Comparison of ENCODE assay signal across 8 cellular contexts in the genomic region with DNA sequence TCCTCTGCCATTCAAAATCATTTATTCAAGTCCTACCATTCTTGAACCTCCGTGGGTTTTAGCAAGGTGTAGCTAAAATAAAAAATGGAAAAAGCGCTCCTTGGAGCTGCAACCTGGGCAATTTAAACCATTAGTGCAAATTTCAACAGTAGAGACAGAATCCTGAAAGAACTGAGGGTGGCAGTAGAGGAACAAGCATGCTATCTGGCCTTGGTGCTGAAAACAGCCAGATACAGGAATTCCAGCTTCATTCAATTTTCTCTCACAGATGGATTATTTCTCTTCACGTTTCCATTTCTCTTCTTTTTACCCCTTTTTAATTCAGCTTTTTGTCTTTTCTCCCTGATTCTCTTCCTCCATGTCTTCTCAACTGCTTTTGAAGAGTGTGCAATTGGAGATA.
DNase-seq lines count a peak whose midpoint lies in the region; ATAC-seq and TF ChIP-seq lines count a peak whose summit lies in the region.

No MANE protein-coding gene starts in this region.

- no peak overlapping the region for H2BK15ac ChIP-seq in mesendoderm (replicated peaks; ENCODE audit: low read depth)

- H3K36me3 ChIP-seq in CD8-positive, alpha-beta T cell (ENCODE audit: insufficient read depth, low read length), result no peaks in the 10 kb centered on the region
- H3K36me3 ChIP-seq in mesendoderm (ENCODE audit: control insufficient read depth, insufficient read depth, low read length), result no peaks in the 10 kb centered on the region

- H3K79me1 ChIP-seq in mesendoderm (ENCODE audit: low read length), result no peaks in the 10 kb centered on the region

- no peaks in the 10 kb centered on the region for H3K9me3 Mint-ChIP-seq in CD8-positive, alpha-beta T cell
- no peaks in the 10 kb centered on the region for H3K9me3 Mint-ChIP-seq in MCF 10A (ENCODE audit: unreplicated experiment)

- H2BK5ac ChIP-seq in mesendoderm (ENCODE audit: low read length), result no peak overlapping the region

- intact Hi-C loops in CD8-positive, alpha-beta T cell (cut with DNase I, micrococcal nuclease), result loop anchor here (1.0 to 5.0 kb wide), 4 partner anchors 140 to 680 kb away; no protein-coding TSS in a partner anchor
- intact Hi-C loops in MCF 10A (cut with micrococcal nuclease), result loop anchor here (2.0 kb wide), 1 partner anchor 202 kb away; no protein-coding TSS in a partner anchor

- WGBS in mesendoderm (ENCODE audit: extremely low coverage, insufficient coverage, low lambda C conversion rate), result no CpG with 5 or more reads among the region's 3 CpGs

- no peak overlapping the region for H2AK5ac ChIP-seq in mesendoderm (ENCODE audit: low read length)

- H3K4ac ChIP-seq in mesendoderm (ENCODE audit: low read depth, low read length), result no peak overlapping the region

- no peaks in the 10 kb centered on the region for H3K4me1 ChIP-seq in CD8-positive, alpha-beta T cell (ENCODE audit: insufficient read depth, low read length)
- H3K4me1 ChIP-seq in mesendoderm (ENCODE audit: control insufficient read depth, low read depth, low read length), result no peaks in the 10 kb centered on the region

- H3K36me3 Mint-ChIP-seq in CD8-positive, alpha-beta T cell, result no peaks in the 10 kb centered on the region
- H3K36me3 Mint-ChIP-seq in MCF 10A (ENCODE audit: insufficient read depth, unreplicated experiment), result no peaks in the 10 kb centered on the region

- H3K4me1 Mint-ChIP-seq in CD8-positive, alpha-beta T cell (ENCODE audit: low read depth), result no peaks in the 10 kb centered on the region
- H3K4me1 Mint-ChIP-seq in MCF 10A (ENCODE audit: insufficient read depth, unreplicated experiment), result peaks cover 28% of the 10 kb centered on the region

- no peak overlapping the region for H3K9ac ChIP-seq in mesendoderm (ENCODE audit: low read length)

- no peak for ATAC-seq in CD8-positive, alpha-beta T cell
- ATAC-seq in HG03135 (IDR thresholded peaks at IDR 0.05; ENCODE audit: unreplicated experiment), result no peak

- no peak overlapping the region for H3K4me3 ChIP-seq in CD8-positive, alpha-beta T cell (ENCODE audit: low read depth, low read length)
- no peak overlapping the region for H3K4me3 ChIP-seq in mesendoderm (ENCODE audit: low read length)

- H3K4me3 Mint-ChIP-seq in CD8-positive, alpha-beta T cell, result no peak overlapping the region
- H3K4me3 Mint-ChIP-seq in MCF 10A (ENCODE audit: unreplicated experiment), result no peak overlapping the region

- peaks cover 21% of the 10 kb centered on the region for H3K27me3 Mint-ChIP-seq in CD8-positive, alpha-beta T cell (ENCODE audit: low read depth)
- H3K27me3 Mint-ChIP-seq in MCF 10A (ENCODE audit: insufficient read depth, unreplicated experiment), result peaks cover 15% of the 10 kb centered on the region

- TF ChIP-seq CTCF in CD8-positive, alpha-beta T cell (IDR thresholded peaks at IDR 0.05), result peak; percentile 40
- TF ChIP-seq CTCF in LNCAP (IDR thresholded peaks at IDR 0.05) (peak; percentile 66), MCF 10A (IDR thresholded peaks at IDR 0.05; ENCODE audit: unreplicated experiment) (peak; percentile 51)

- H3K4me2 ChIP-seq in mesendoderm (ENCODE audit: low read length), result no peak overlapping the region

- DNase-seq in CD8-positive, alpha-beta T cell, result no peak
- DNase-seq in MCF 10A (ENCODE audit: unreplicated experiment), result peak; percentile 43
- peak; percentile 50 for DNase-seq in mesendoderm
- no peak for DNase-seq in NK-92 treated with Interleukin-12 subunit alpha and Interleukin-12 subunit beta, amount 100 ng/mL, for 24 hours (lab: John Stamatoyannopoulos, UW)
- no peak for DNase-seq in NCI-H82 (lab: John Stamatoyannopoulos, UW)
- DNase-seq in NCI-H187 treated with DMSO at 0.1 percent for 48 hours (lab: John Stamatoyannopoulos, UW), result no peak

- H3K27ac Mint-ChIP-seq in CD8-positive, alpha-beta T cell, result no peak overlapping the region
- H3K27ac Mint-ChIP-seq in MCF 10A (ENCODE audit: low read depth, unreplicated experiment), result no peak overlapping the region

- H3K23ac ChIP-seq in mesendoderm (ENCODE audit: low read length), result no peak overlapping the region

- no peak overlapping the region for H2BK120ac ChIP-seq in mesendoderm (ENCODE audit: low read depth, low read length)

- no TSS peak for BruUV-seq in MCF 10A (replicated peaks; lab: Mats Ljungman, UMichigan)

- H3K9me3 ChIP-seq in CD8-positive, alpha-beta T cell (ENCODE audit: low read length), result no peaks in the 10 kb centered on the region

- H3K27ac ChIP-seq in CD8-positive, alpha-beta T cell (ENCODE audit: low read depth, low read length), result no peak overlapping the region
- H3K27ac ChIP-seq in mesendoderm (ENCODE audit: low read depth, low read length), result no peak overlapping the region

- H3K79me2 ChIP-seq in mesendoderm (ENCODE audit: control insufficient read depth, insufficient read depth, low read length), result no peaks in the 10 kb centered on the region

- H3K18ac ChIP-seq in mesendoderm (ENCODE audit: low read length), result no peak overlapping the region

- no peak overlapping the region for H4K8ac ChIP-seq in mesendoderm (ENCODE audit: low read depth, low read length)

- POLR2A ChIA-PET in CD8-positive, alpha-beta T cell (lab: Charles Lee), result no interaction called here
- POLR2A ChIA-PET in MCF 10A (lab: Yijun Ruan, JAX), result interaction anchor here (1.0 to 1.1 kb wide), 3 partner anchors 11 to 200 kb away, joined by 3 to 9 read pairs (median 3); no protein-coding TSS in a partner anchor

- H4K5ac ChIP-seq in mesendoderm (ENCODE audit: low read length), result no peak overlapping the region

- CTCF ChIA-PET in CD8-positive, alpha-beta T cell (lab: Charles Lee), result interaction anchor here (0.7 to 5.2 kb wide), 37 partner anchors 11 to 359 kb away, joined by 3 to 38 read pairs (median 4); no protein-coding TSS in a partner anchor
- CTCF ChIA-PET in MCF 10A (lab: Yijun Ruan, JAX), result interaction anchor here (0.5 to 9.4 kb wide), 22 partner anchors 11 to 1545 kb away, joined by 3 to 113 read pairs (median 4); no protein-coding TSS in a partner anchor

- H3K56ac ChIP-seq in mesendoderm (ENCODE audit: low read length), result no peak overlapping the region

- H3K27me3 ChIP-seq in CD8-positive, alpha-beta T cell (ENCODE audit: insufficient read depth, low read length), result no peaks in the 10 kb centered on the region
- no peaks in the 10 kb centered on the region for H3K27me3 ChIP-seq in mesendoderm (ENCODE audit: insufficient read depth, low read length, poor library complexity)

Comparison
In these comparisons a context has a peak if more than half of its experiments do, and no peak if none do; other contexts are left out.
1. DNase-seq: peak in MCF 10A (single experiment) and mesendoderm (single experiment); none in CD8-positive, alpha-beta T cell (0 of 7), NK-92 treated with Interleukin-12 subunit alpha and Interleukin-12 subunit beta, amount 100 ng/mL, for 24 hours (single experiment), NCI-H82 (single experiment) and NCI-H187 treated with DMSO at 0.1 percent for 48 hours (single experiment).
2. Peak in every context shown above with its lines, with median percentiles within 50 percentile points of each other: CTCF ChIP-seq.